Comparison of ENCODE assay signal across 12 cellular contexts in the genomic region with DNA sequence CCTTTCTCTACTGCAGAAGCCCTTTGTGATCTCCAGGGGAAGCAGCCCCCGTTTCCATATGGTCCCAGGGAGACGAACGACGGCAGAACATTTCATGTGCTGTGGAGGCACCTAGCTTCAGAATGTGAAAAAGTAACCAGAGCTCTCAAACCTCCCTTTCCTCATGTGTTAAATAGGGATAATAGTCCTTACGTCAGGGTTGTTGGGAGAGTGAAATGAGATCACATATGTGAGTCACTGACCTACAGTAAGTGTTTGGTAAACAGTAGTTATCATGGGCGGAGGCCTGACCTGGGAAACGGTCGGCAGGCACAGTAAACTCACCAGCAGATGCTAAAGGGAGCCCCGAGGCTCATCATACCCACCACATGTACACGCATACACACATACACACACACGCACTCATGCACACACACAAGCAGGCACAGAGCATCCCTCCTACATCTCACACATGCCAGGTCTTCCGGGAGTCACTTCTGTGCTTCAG.
A peak's percentile ranks its signal among the peaks of the same experiment; 100 is the strongest.
DNase-seq lines count a peak whose midpoint lies in the region; ATAC-seq, FAIRE-seq and TF ChIP-seq lines count a peak whose summit lies in the region.
"Had no signal": no experiment of that assay in that cellular context is flagged by ENCODE, and none has a peak within 500 bp of the region (broad histone marks: within the 10 kb centered on the region; RNA-seq: fewer than 3 reads in every experiment).

No MANE protein-coding gene starts in this region.

- dilution Hi-C loops in keratinocyte (cut with MboI; ENCODE audit: extremely low pct_ligation_motif_present, low sequenced_read_pairs): no loop called here

- H3K4me3 Mint-ChIP-seq in WTC11 (no peak overlapping the region), mesothelial cell of epicardium (no peak overlapping the region)
- H3K4me3 Mint-ChIP-seq: activated naive CD4-positive, alpha-beta T cell treated with anti-CD3 and anti-CD28 coated beads, Interleukin-2, amount 10 ng/mL, durations not matched to agents 7 days and 5 days; CD4-positive, CD25-positive, alpha-beta regulatory T cell had no signal

- H3K9me3 ChIP-seq in A673 (ENCODE audit: low read depth, low read length, poor library complexity, severe bottlenecking) (no peaks in the 10 kb centered on the region), keratinocyte (ENCODE audit: control insufficient read depth, low read depth, low read length) (no peaks in the 10 kb centered on the region)

- POLR2A ChIA-PET in A673 (lab: Charles Lee; ENCODE audit: low non-redundant PET): interaction anchor here (0.7 kb wide), 1 partner anchor 351 kb away, joined by 3 read pairs; no protein-coding TSS in a partner anchor
- POLR2A ChIA-PET in WTC11 (lab: Charles Lee): interaction anchor here (0.6 kb wide), 2 partner anchors 452 to 937 kb away, joined by 4 to 5 read pairs; no protein-coding TSS in a partner anchor

- H3K9me1 ChIP-seq in keratinocyte (ENCODE audit: control insufficient read depth, extremely low read depth, insufficient read depth, low read length): no peaks in the 10 kb centered on the region

- H3K27ac ChIP-seq in A673 (ENCODE audit: low read depth, low read length, poor library complexity, severe bottlenecking) (peak overlapping the region; percentile 55), keratinocyte (ENCODE audit: control insufficient read depth, insufficient read depth, low read length) (peak overlapping the region; percentile 30)

- peak; percentile 26 for FAIRE-seq in keratinocyte (lab: Jason Lieb, UNC)
- FAIRE-seq: TTC549 had no signal

- H3K4me2 ChIP-seq in keratinocyte (ENCODE audit: control insufficient read depth, extremely low read depth, insufficient read depth, low read depth, low read length): peak overlapping the region; percentile 6

- CTCF ChIA-PET in A673 (lab: Charles Lee): interaction anchor here (0.6 kb wide), 1 partner anchor 33 kb away, joined by 3 read pairs; no protein-coding TSS in a partner anchor
- CTCF ChIA-PET in WTC11 (lab: Charles Lee): interaction anchor here (0.7 to 4.1 kb wide), 8 partner anchors 8 to 110 kb away, joined by 3 to 35 read pairs (median 20); no protein-coding TSS in a partner anchor

- no TSS peak for BruUV-seq in A673 (replicated peaks; lab: Mats Ljungman, UMichigan)

- no peaks in the 10 kb centered on the region for H3K36me3 Mint-ChIP-seq in WTC11
- H3K36me3 Mint-ChIP-seq in mesothelial cell of epicardium: no peaks in the 10 kb centered on the region
- H3K36me3 Mint-ChIP-seq: CD4-positive, CD25-positive, alpha-beta regulatory T cell had no signal

- peaks cover under 1% of the 10 kb centered on the region; the same call in 1 of the 2 replicates for H3K9me3 Mint-ChIP-seq in WTC11
- peaks cover under 1% of the 10 kb centered on the region for H3K9me3 Mint-ChIP-seq in mesothelial cell of epicardium
- H3K9me3 Mint-ChIP-seq: activated naive CD4-positive, alpha-beta T cell treated with anti-CD3 and anti-CD28 coated beads, Interleukin-2, amount 10 ng/mL, durations not matched to agents 7 days and 5 days; CD4-positive, CD25-positive, alpha-beta regulatory T cell had no signal

- H3K27ac Mint-ChIP-seq in WTC11 (no peak overlapping the region), mesothelial cell of epicardium (no peak overlapping the region)
- H3K27ac Mint-ChIP-seq: activated naive CD4-positive, alpha-beta T cell treated with anti-CD3 and anti-CD28 coated beads, Interleukin-2, amount 10 ng/mL, durations not matched to agents 7 days and 5 days; CD4-positive, CD25-positive, alpha-beta regulatory T cell had no signal

- intact Hi-C loops in A673 (cut with micrococcal nuclease; ENCODE audit: unreplicated experiment): loop anchor here (5.0 kb wide), 1 partner anchor 159 kb away; no protein-coding TSS in a partner anchor

- H3K27me3 Mint-ChIP-seq in WTC11 (ENCODE audit: low read depth) (no peaks in the 10 kb centered on the region), mesothelial cell of epicardium (ENCODE audit: low read depth) (no peaks in the 10 kb centered on the region)

- peak; percentile 6; the same call in 1 of the 2 replicates for ATAC-seq in WTC11
- no peak for ATAC-seq in GM21723 (IDR thresholded peaks at IDR 0.05; ENCODE audit: unreplicated experiment)

- H3K4me1 Mint-ChIP-seq in WTC11: peaks cover 33% of the 10 kb centered on the region
- H3K4me1 Mint-ChIP-seq in mesothelial cell of epicardium: peaks cover 53% of the 10 kb centered on the region

- DNase-seq in A673 (ENCODE audit: low spot score) (no peak), HT1080 (ENCODE audit: low read depth) (peak; percentile 64), WTC11 (ENCODE audit: low spot score) (no peak), keratinocyte (ENCODE audit: low read depth, low spot score) (no peak), GM13977 (ENCODE audit: low spot score) (no peak), HuH-7.5 (ENCODE audit: low spot score) (no peak), mesothelial cell of epicardium (ENCODE audit: low spot score in 2 of 2, unreplicated experiment in 2 of 2) (no peak)
- DNase-seq: activated naive CD4-positive, alpha-beta T cell treated with anti-CD3 and anti-CD28 coated beads, Interleukin-2, amount 10 ng/mL, durations not matched to agents 7 days and 5 days; CD4-positive, CD25-positive, alpha-beta regulatory T cell; NCI-H1092 treated with DMSO at 0.1 percent for 48 hours had no signal

- no peak for TF ChIP-seq CTCF in A673 (conservative IDR thresholded peaks at IDR 0.05; ENCODE audit: low read depth, low read length)
- TF ChIP-seq CTCF in WTC11 (IDR thresholded peaks at IDR 0.05): no peak
- no peak for TF ChIP-seq CTCF in keratinocyte (optimal IDR thresholded peaks at IDR 0.05 in 1 of 3, IDR thresholded peaks at IDR 0.05 in 1 of 3, conservative IDR thresholded peaks at IDR 0.05 in 1 of 3; ENCODE audit: extremely low read depth in 1 of 3, insufficient read depth in 2 of 3, low read length in 3 of 3)
- no peak for TF ChIP-seq CTCF in GM13977 (IDR thresholded peaks at IDR 0.05; ENCODE audit: extremely low read depth, insufficient read depth, missing control alignments)
- TF ChIP-seq CTCF in mesothelial cell of epicardium (IDR thresholded peaks at IDR 0.05; ENCODE audit: unreplicated experiment): no peak

- no peaks in the 10 kb centered on the region for H3K79me2 ChIP-seq in keratinocyte (ENCODE audit: control insufficient read depth, insufficient read depth, low read length)

- H3K4me1 ChIP-seq in A673 (ENCODE audit: insufficient read depth, low read length, poor library complexity, severe bottlenecking) (peaks cover 30% of the 10 kb centered on the region), keratinocyte (ENCODE audit: control insufficient read depth, extremely low read depth, insufficient read depth, low read length) (peaks cover 31% of the 10 kb centered on the region)

- peak overlapping the region; percentile 46 for H3K9ac ChIP-seq in keratinocyte (ENCODE audit: control insufficient read depth, extremely low read depth, insufficient read depth, low read length)

- H3K4me3 ChIP-seq in A673 (ENCODE audit: low read depth, low read length, poor library complexity, severe bottlenecking): no peak overlapping the region
- H3K4me3 ChIP-seq in keratinocyte (ENCODE audit: control insufficient read depth in 2 of 3, extremely low read depth in 1 of 3, insufficient read depth in 2 of 3, low read depth in 1 of 3, low read length in 3 of 3): no peak overlapping the region

- in situ Hi-C loops in GM13977 (cut with MboI; ENCODE audit: low pct_unique_long_range_greater_than_20kb, low sequenced_read_pairs, unreplicated experiment): loop anchor here (25.0 kb wide), 1 partner anchor 559 kb away; no protein-coding TSS in a partner anchor

- no peaks in the 10 kb centered on the region for H4K20me1 ChIP-seq in keratinocyte (ENCODE audit: control insufficient read depth, extremely low read depth, insufficient read depth, low read length)

- H3K27me3 ChIP-seq in A673 (replicated peaks; ENCODE audit: insufficient read depth, low read depth, low read length, poor library complexity) (no peaks in the 10 kb centered on the region), keratinocyte (ENCODE audit: control insufficient read depth, extremely low read depth, insufficient read depth, low read length) (no peaks in the 10 kb centered on the region)

- H3K36me3 ChIP-seq in A673 (ENCODE audit: insufficient read depth, low read length, poor library complexity, severe bottlenecking) (no peaks in the 10 kb centered on the region), keratinocyte (ENCODE audit: control insufficient read depth in 2 of 2, extremely low read depth in 1 of 2, insufficient read depth in 2 of 2, low read length in 2 of 2) (no peaks in the 10 kb centered on the region)

- peak overlapping the region; percentile 27 for H2AFZ ChIP-seq in keratinocyte (ENCODE audit: control insufficient read depth, low read length)

TF ChIP-seq in WTC11, 78 proteins besides CTCF, POLR2A, EP300 and RAD21 (continues in another document):
- TF ChIP-seq, protein P1, sequence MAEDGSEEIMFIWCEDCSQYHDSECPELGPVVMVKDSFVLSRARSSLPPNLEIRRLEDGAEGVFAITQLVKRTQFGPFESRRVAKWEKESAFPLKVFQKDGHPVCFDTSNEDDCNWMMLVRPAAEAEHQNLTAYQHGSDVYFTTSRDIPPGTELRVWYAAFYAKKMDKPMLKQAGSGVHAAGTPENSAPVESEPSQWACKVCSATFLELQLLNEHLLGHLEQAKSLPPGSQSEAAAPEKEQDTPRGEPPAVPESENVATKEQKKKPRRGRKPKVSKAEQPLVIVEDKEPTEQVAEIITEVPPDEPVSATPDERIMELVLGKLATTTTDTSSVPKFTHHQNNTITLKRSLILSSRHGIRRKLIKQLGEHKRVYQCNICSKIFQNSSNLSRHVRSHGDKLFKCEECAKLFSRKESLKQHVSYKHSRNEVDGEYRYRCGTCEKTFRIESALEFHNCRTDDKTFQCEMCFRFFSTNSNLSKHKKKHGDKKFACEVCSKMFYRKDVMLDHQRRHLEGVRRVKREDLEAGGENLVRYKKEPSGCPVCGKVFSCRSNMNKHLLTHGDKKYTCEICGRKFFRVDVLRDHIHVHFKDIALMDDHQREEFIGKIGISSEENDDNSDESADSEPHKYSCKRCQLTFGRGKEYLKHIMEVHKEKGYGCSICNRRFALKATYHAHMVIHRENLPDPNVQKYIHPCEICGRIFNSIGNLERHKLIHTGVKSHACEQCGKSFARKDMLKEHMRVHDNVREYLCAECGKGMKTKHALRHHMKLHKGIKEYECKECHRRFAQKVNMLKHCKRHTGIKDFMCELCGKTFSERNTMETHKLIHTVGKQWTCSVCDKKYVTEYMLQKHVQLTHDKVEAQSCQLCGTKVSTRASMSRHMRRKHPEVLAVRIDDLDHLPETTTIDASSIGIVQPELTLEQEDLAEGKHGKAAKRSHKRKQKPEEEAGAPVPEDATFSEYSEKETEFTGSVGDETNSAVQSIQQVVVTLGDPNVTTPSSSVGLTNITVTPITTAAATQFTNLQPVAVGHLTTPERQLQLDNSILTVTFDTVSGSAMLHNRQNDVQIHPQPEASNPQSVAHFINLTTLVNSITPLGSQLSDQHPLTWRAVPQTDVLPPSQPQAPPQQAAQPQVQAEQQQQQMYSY (CRISPR knock-in tag; IDR thresholded peaks at IDR 0.05): no peak
- no peak for TF ChIP-seq IRF2 (CRISPR knock-in tag; IDR thresholded peaks at IDR 0.05; ENCODE audit: borderline replicate concordance, low read depth)
- TF ChIP-seq JAZF1 (CRISPR knock-in tag; IDR thresholded peaks at IDR 0.05): no peak
